ENCODE assay signal across 8 cellular contexts in genomic region chr22:43993072-43993760, GRCh38. TPM values are rescaled to one million over a fixed set of nuclear protein-coding genes. Genes with fewer than 3 reads are reported as not detected.
DNase-seq lines count a peak whose midpoint lies in the region; ATAC-seq and TF ChIP-seq lines count a peak whose summit lies in the region.

No MANE protein-coding gene starts in this region.

- no peaks in the 10 kb centered on the region for H3K27me3 Mint-ChIP-seq in CD4-positive, alpha-beta T cell
- no peaks in the 10 kb centered on the region for H3K27me3 Mint-ChIP-seq in activated T-helper 1 cell treated with anti-CD3 and anti-CD28 coated beads, Interleukin-12 subunit alpha, Interleukin-12 subunit beta, Interleukin-2, Interleukin-4 antibody, amounts not matched to agents 30 ng/mL and 10 ng/mL and 1 ng/mL, durations not matched to agents 14 hours and 24 hours and 36 hours (ENCODE audit: insufficient read depth)

- H3K36me3 ChIP-seq in Panc1 (ENCODE audit: control insufficient read depth, insufficient read depth, low read length) (peaks cover 3% of the 10 kb centered on the region; the same call in 1 of the 2 replicates), thoracic aorta (peaks cover 14% of the 10 kb centered on the region)

- no peaks in the 10 kb centered on the region for H3K9me3 Mint-ChIP-seq in CD4-positive, alpha-beta T cell
- H3K9me3 Mint-ChIP-seq in activated T-helper 1 cell treated with anti-CD3 and anti-CD28 coated beads, Interleukin-12 subunit alpha, Interleukin-12 subunit beta, Interleukin-2, Interleukin-4 antibody, amounts not matched to agents 30 ng/mL and 10 ng/mL and 1 ng/mL, durations not matched to agents 14 hours and 24 hours and 36 hours, result no peaks in the 10 kb centered on the region

- peaks cover 35% of the 10 kb centered on the region for H3K4me1 Mint-ChIP-seq in CD4-positive, alpha-beta T cell (ENCODE audit: low read depth)
- H3K4me1 Mint-ChIP-seq in activated T-helper 1 cell treated with anti-CD3 and anti-CD28 coated beads, Interleukin-12 subunit alpha, Interleukin-12 subunit beta, Interleukin-2, Interleukin-4 antibody, amounts not matched to agents 30 ng/mL and 10 ng/mL and 1 ng/mL, durations not matched to agents 14 hours and 24 hours and 36 hours (ENCODE audit: low read depth), result peaks cover 27% of the 10 kb centered on the region

- DNase-seq in CD4-positive, alpha-beta T cell, result peak; percentile 37 to 56 (median 48)
- DNase-seq in Panc1 (ENCODE audit: low read depth, low spot score), result peak; percentile 46
- peak; percentile 43 for DNase-seq in activated T-helper 1 cell treated with anti-CD3 and anti-CD28 coated beads, Interleukin-12 subunit alpha, Interleukin-12 subunit beta, Interleukin-2, Interleukin-4 antibody, amounts not matched to agents 30 ng/mL and 10 ng/mL and 1 ng/mL, durations not matched to agents 14 hours and 24 hours and 36 hours (ENCODE audit: low spot score)
- peak; percentile 74 for DNase-seq in fibroblast of pulmonary artery (ENCODE audit: low read depth)
- peak; percentile 10 for DNase-seq in non-pigmented ciliary epithelial cell (ENCODE audit: low read depth)
- DNase-seq in thoracic aorta (ENCODE audit: low spot score), result no peak
- no peak for DNase-seq in NK-92 treated with Interleukin-12 subunit alpha and Interleukin-12 subunit beta, amount 100 ng/mL, for 24 hours (lab: John Stamatoyannopoulos, UW)

- no TSS peak for BruUV-seq in Panc1 (replicated peaks; lab: Mats Ljungman, UMichigan)

- no peaks in the 10 kb centered on the region for H3K27me3 ChIP-seq in CD4-positive, alpha-beta T cell (ENCODE audit: control insufficient read depth, insufficient read depth, low read length)
- H3K27me3 ChIP-seq in Panc1 (ENCODE audit: control insufficient read depth, insufficient read depth, low read length), result no peaks in the 10 kb centered on the region
- H3K27me3 ChIP-seq in thoracic aorta (replicated peaks; ENCODE audit: insufficient read depth), result no peaks in the 10 kb centered on the region

- no peaks in the 10 kb centered on the region for H3K4me1 ChIP-seq in Panc1 (ENCODE audit: control insufficient read depth, insufficient read depth, low read length)
- no peaks in the 10 kb centered on the region for H3K4me1 ChIP-seq in thoracic aorta (ENCODE audit: control insufficient read depth in 1 of 2, low read depth in 2 of 2)

- TF ChIP-seq CTCF in CD4-positive, alpha-beta T cell (IDR thresholded peaks at IDR 0.05), result peak; percentile 95
- TF ChIP-seq CTCF in Panc1 (IDR thresholded peaks at IDR 0.05), result peak; percentile 88
- TF ChIP-seq CTCF in fibroblast of pulmonary artery (IDR thresholded peaks at IDR 0.05; ENCODE audit: low read length, missing control alignments), result peak; percentile 98
- TF ChIP-seq CTCF in thoracic aorta (IDR thresholded peaks at IDR 0.05), result peak; percentile 89

- peaks cover 86% of the 10 kb centered on the region for H3K36me3 Mint-ChIP-seq in CD4-positive, alpha-beta T cell (ENCODE audit: low read depth)
- peaks cover 38% of the 10 kb centered on the region for H3K36me3 Mint-ChIP-seq in activated T-helper 1 cell treated with anti-CD3 and anti-CD28 coated beads, Interleukin-12 subunit alpha, Interleukin-12 subunit beta, Interleukin-2, Interleukin-4 antibody, amounts not matched to agents 30 ng/mL and 10 ng/mL and 1 ng/mL, durations not matched to agents 14 hours and 24 hours and 36 hours (ENCODE audit: low read depth)

- H3K27ac ChIP-seq in CD4-positive, alpha-beta T cell (ENCODE audit: low read depth, low read length), result no peak overlapping the region
- H3K27ac ChIP-seq in Panc1 (ENCODE audit: low read length), result no peak overlapping the region
- H3K27ac ChIP-seq in thoracic aorta, result no peak overlapping the region

- POLR2A ChIA-PET in CD4-positive, alpha-beta T cell (lab: Charles Lee), result interaction anchor here (0.9 to 1.3 kb wide), 4 partner anchors 93 to 691 kb away, joined by 3 to 4 read pairs (median 4); partner anchors contain the start of gene PARVG
- POLR2A ChIA-PET in Panc1 (lab: Charles Lee), result no interaction called here

- H3K4me3 Mint-ChIP-seq in CD4-positive, alpha-beta T cell, result peak overlapping the region; percentile 74
- H3K4me3 Mint-ChIP-seq in activated T-helper 1 cell treated with anti-CD3 and anti-CD28 coated beads, Interleukin-12 subunit alpha, Interleukin-12 subunit beta, Interleukin-2, Interleukin-4 antibody, amounts not matched to agents 30 ng/mL and 10 ng/mL and 1 ng/mL, durations not matched to agents 14 hours and 24 hours and 36 hours, result no peak overlapping the region

- peak overlapping the region; percentile 80 for H3K27ac Mint-ChIP-seq in CD4-positive, alpha-beta T cell
- peak overlapping the region; percentile 61 for H3K27ac Mint-ChIP-seq in activated T-helper 1 cell treated with anti-CD3 and anti-CD28 coated beads, Interleukin-12 subunit alpha, Interleukin-12 subunit beta, Interleukin-2, Interleukin-4 antibody, amounts not matched to agents 30 ng/mL and 10 ng/mL and 1 ng/mL, durations not matched to agents 14 hours and 24 hours and 36 hours

- peak; percentile 85 for ATAC-seq in CD4-positive, alpha-beta T cell (ENCODE audit: poor library complexity)
- peak; percentile 47 for ATAC-seq in HG02885 (IDR thresholded peaks at IDR 0.05; ENCODE audit: poor library complexity, unreplicated experiment)
- peak; percentile 77 for ATAC-seq in Panc1
- ATAC-seq in thoracic aorta (ENCODE audit: insufficient number of reproducible peaks, low FRiP score, low read depth), result no peak

- CTCF ChIA-PET in CD4-positive, alpha-beta T cell (lab: Charles Lee), result interaction anchor here (0.5 to 2.2 kb wide), 14 partner anchors 8 to 1327 kb away, joined by 3 to 24 read pairs (median 4); partner anchors contain the start of gene PARVG
- CTCF ChIA-PET in Panc1 (lab: Charles Lee), result interaction anchor here (0.7 to 2.6 kb wide), 6 partner anchors 93 to 634 kb away, joined by 3 to 31 read pairs (median 4); no protein-coding TSS in a partner anchor

- no peaks in the 10 kb centered on the region for H3K9me3 ChIP-seq in CD4-positive, alpha-beta T cell (ENCODE audit: control insufficient read depth, low read length)
- H3K9me3 ChIP-seq in Panc1 (ENCODE audit: control insufficient read depth, insufficient read depth, low read depth, low read length) (no peaks in the 10 kb centered on the region), thoracic aorta (no peaks in the 10 kb centered on the region)

- H3K4me3 ChIP-seq in Panc1 (ENCODE audit: low read depth in 2 of 2, low read length in 2 of 2), result no peak overlapping the region
- no peak overlapping the region for H3K4me3 ChIP-seq in fibroblast of pulmonary artery (replicated peaks; ENCODE audit: low read depth, low read length)
- no peak overlapping the region for H3K4me3 ChIP-seq in thoracic aorta

- intact Hi-C loops in CD4-positive, alpha-beta T cell (cut with DNase I, micrococcal nuclease), result loop anchor here (1.0 to 10.0 kb wide), 9 partner anchors 88 to 744 kb away; partner anchors contain the start of gene PARVG (in 1 of the 2)
- intact Hi-C loops in Panc1 (cut with micrococcal nuclease; ENCODE audit: unreplicated experiment), result loop anchor here (5.0 kb wide), 2 partner anchors 94 to 634 kb away; no protein-coding TSS in a partner anchor
- intact Hi-C loops in activated T-helper 1 cell treated with anti-CD3 and anti-CD28 coated beads, Interleukin-12 subunit alpha, Interleukin-12 subunit beta, Interleukin-2, Interleukin-4 antibody, amounts not matched to agents 30 ng/mL and 10 ng/mL and 1 ng/mL, durations not matched to agents 14 hours and 24 hours and 36 hours (cut with micrococcal nuclease), result loop anchor here (1.0 to 5.0 kb wide), 3 partner anchors 88 to 574 kb away; no protein-coding TSS in a partner anchor

- in situ Hi-C loops in Panc1 (cut with HindIII; ENCODE audit: low pct_unique_long_range_greater_than_20kb, low sequenced_read_pairs), result no loop called here

RNA-seq across cellular contexts. Expression of gene PARVB, which starts 30.9 kb away (rescaled TPM):
- 1 to 10 TPM; 6.2 to 6.4 TPM for total RNA-seq in CD4-positive, alpha-beta T cell
- total RNA-seq in Panc1 (2021; ENCODE audit: unreplicated experiment) (28.1 TPM), thoracic aorta (10 to 100 TPM; 15.3 to 17.2 TPM)
- polyA plus RNA-seq in Panc1 (2012; ENCODE audit: insufficient read length), result 46.2 TPM
- 91.6 and 91.7 TPM in 2 replicates for total RNA-seq in activated T-helper 1 cell treated with anti-CD3 and anti-CD28 coated beads, Interleukin-12 subunit alpha, Interleukin-12 subunit beta, Interleukin-2, Interleukin-4 antibody, amounts not matched to agents 30 ng/mL and 10 ng/mL and 1 ng/mL, durations not matched to agents 14 hours and 24 hours and 36 hours

RNA-seq across cellular contexts. Expression of gene SAMM50, which starts 38.0 kb away (rescaled TPM):
- 10 to 100 TPM; 15.2 to 18.0 TPM for total RNA-seq in CD4-positive, alpha-beta T cell
- total RNA-seq in Panc1 (2021; ENCODE audit: unreplicated experiment), result 40.5 TPM
- polyA plus RNA-seq in Panc1 (2012; ENCODE audit: insufficient read length), result 40.6 TPM
- 60.6 and 63.0 TPM in 2 replicates for total RNA-seq in activated T-helper 1 cell treated with anti-CD3 and anti-CD28 coated beads, Interleukin-12 subunit alpha, Interleukin-12 subunit beta, Interleukin-2, Interleukin-4 antibody, amounts not matched to agents 30 ng/mL and 10 ng/mL and 1 ng/mL, durations not matched to agents 14 hours and 24 hours and 36 hours
- total RNA-seq in thoracic aorta, result 10 to 100 TPM; 22.6 to 28.1 TPM

Comparison
In these comparisons a context has a peak if more than half of its experiments do, and no peak if none do; other contexts are left out.
1. DNase-seq: peak in CD4-positive, alpha-beta T cell (10 of 10), Panc1 (single experiment), activated T-helper 1 cell treated with anti-CD3 and anti-CD28 coated beads, Interleukin-12 subunit alpha, Interleukin-12 subunit beta, Interleukin-2, Interleukin-4 antibody, amounts not matched to agents 30 ng/mL and 10 ng/mL and 1 ng/mL, durations not matched to agents 14 hours and 24 hours and 36 hours (single experiment), fibroblast of pulmonary artery (single experiment) and non-pigmented ciliary epithelial cell (single experiment); none in thoracic aorta (single experiment) and NK-92 treated with Interleukin-12 subunit alpha and Interleukin-12 subunit beta, amount 100 ng/mL, for 24 hours (single experiment).
2. Peak in every context shown above with its lines, with median percentiles within 50 percentile points of each other: CTCF ChIP-seq.